ENCODE assay signal across 1 cellular context in genomic region chr14:92877757-92878431, GRCh38.
TF ChIP-seq lines count a peak whose summit lies in the region.

No MANE protein-coding gene starts in this region.

TF ChIP-seq in HepG2, 621 proteins besides CTCF, POLR2A, EP300 and RAD21 (continued from another document and continues in another):
- TF ChIP-seq KDM5B (CRISPR knock-in tag; IDR thresholded peaks at IDR 0.05; ENCODE audit: borderline replicate concordance) (peak; percentile 35; the same call in 1 of the 2 replicates), SP1 (IDR thresholded peaks at IDR 0.05) (no peak), SP1 (CRISPR knock-in tag; IDR thresholded peaks at IDR 0.05) (no peak), ZNF710 (CRISPR knock-in tag; IDR thresholded peaks at IDR 0.05; ENCODE audit: borderline replicate concordance) (peak; percentile 67; the same call in 1 of the 2 replicates), KAT2B (IDR thresholded peaks at IDR 0.05; ENCODE audit: borderline replicate concordance, low read depth, low read length) (no peak), MIER2 (CRISPR knock-in tag; IDR thresholded peaks at IDR 0.05) (peak; percentile 67; the same call in 1 of the 2 replicates), ZNF251 (CRISPR knock-in tag; IDR thresholded peaks at IDR 0.05) (no peak), NFRKB (IDR thresholded peaks at IDR 0.05) (no peak), ZNF878 (CRISPR knock-in tag; IDR thresholded peaks at IDR 0.05) (no peak), ZFP82 (CRISPR knock-in tag; IDR thresholded peaks at IDR 0.05; ENCODE audit: borderline replicate concordance) (no peak), HMGXB3 (CRISPR knock-in tag; IDR thresholded peaks at IDR 0.05; ENCODE audit: borderline replicate concordance) (0 out of 2 replicates have a peak, but pooled peaks have one; percentile 49), MIER3 (CRISPR knock-in tag; IDR thresholded peaks at IDR 0.05; ENCODE audit: borderline replicate concordance) (peak; percentile 21; the same call in 1 of the 2 replicates), PATZ1 (CRISPR knock-in tag; IDR thresholded peaks at IDR 0.05) (0 out of 2 replicates have a peak, but pooled peaks have one; percentile 38), FOXA3 (CRISPR knock-in tag; IDR thresholded peaks at IDR 0.05) (peak; percentile 38), ZNF430 (CRISPR knock-in tag; IDR thresholded peaks at IDR 0.05) (no peak), KDM6A (CRISPR knock-in tag; IDR thresholded peaks at IDR 0.05; ENCODE audit: low read depth) (peak; percentile 59), TBX2 (CRISPR knock-in tag; IDR thresholded peaks at IDR 0.05; ENCODE audit: borderline replicate concordance) (peak; percentile 18; the same call in 1 of the 2 replicates), MEIS2 (CRISPR knock-in tag; IDR thresholded peaks at IDR 0.05) (peak; percentile 81), THAP11 (CRISPR knock-in tag; IDR thresholded peaks at IDR 0.05) (peak; percentile 26; the same call in 1 of the 2 replicates), ZNF292 (CRISPR knock-in tag; IDR thresholded peaks at IDR 0.05; ENCODE audit: borderline replicate concordance, low read depth) (peak; percentile 93; the same call in 1 of the 2 replicates), SRSF9 (IDR thresholded peaks at IDR 0.05; ENCODE audit: borderline replicate concordance, insufficient read depth, low read depth, low read length, poor library complexity, severe bottlenecking) (no peak), RXRB (CRISPR knock-in tag; IDR thresholded peaks at IDR 0.05; ENCODE audit: borderline replicate concordance) (peak; percentile 70; the same call in 1 of the 2 replicates), ETV5 (CRISPR knock-in tag; IDR thresholded peaks at IDR 0.05; ENCODE audit: borderline replicate concordance) (peak; percentile 72; the same call in 1 of the 2 replicates), SOX13 (IDR thresholded peaks at IDR 0.05) (no peak), SOX13 (CRISPR knock-in tag; conservative IDR thresholded peaks at IDR 0.05 in 1 of 2, IDR thresholded peaks at IDR 0.05 in 1 of 2) (peak in 1 of 2 experiments; percentile 45; a peak in 2 of 4 replicates), HNF4A (CRISPR knock-in tag; IDR thresholded peaks at IDR 0.05) (peak; percentile 77), SOX6 (IDR thresholded peaks at IDR 0.05) (no peak), SOX6 (CRISPR knock-in tag; IDR thresholded peaks at IDR 0.05) (peak; percentile 75), ZSCAN30 (CRISPR knock-in tag; IDR thresholded peaks at IDR 0.05) (no peak), HIVEP1 (CRISPR knock-in tag; IDR thresholded peaks at IDR 0.05) (0 out of 2 replicates have a peak, but pooled peaks have one; percentile 33), ZBTB7B (CRISPR knock-in tag; IDR thresholded peaks at IDR 0.05) (0 out of 2 replicates have a peak, but pooled peaks have one; percentile 43), IKZF4 (CRISPR knock-in tag; IDR thresholded peaks at IDR 0.05; ENCODE audit: borderline replicate concordance, low read depth, not compliant biosample characterization) (no peak), ARID5B (CRISPR knock-in tag; IDR thresholded peaks at IDR 0.05) (peak; percentile 69), ZNF383 (CRISPR knock-in tag; IDR thresholded peaks at IDR 0.05; ENCODE audit: borderline replicate concordance) (no peak), SNAPC5 (CRISPR knock-in tag; IDR thresholded peaks at IDR 0.05; ENCODE audit: borderline replicate concordance) (no peak), ESRRA (CRISPR knock-in tag; IDR thresholded peaks at IDR 0.05; ENCODE audit: low read depth) (0 out of 2 replicates have a peak, but pooled peaks have one; percentile 60), MEIS1 (CRISPR knock-in tag; IDR thresholded peaks at IDR 0.05; ENCODE audit: borderline replicate concordance) (no peak), ZMYM3 (CRISPR knock-in tag; IDR thresholded peaks at IDR 0.05) (peak; percentile 56; the same call in 1 of the 2 replicates), ELK4 (CRISPR knock-in tag; IDR thresholded peaks at IDR 0.05; ENCODE audit: borderline replicate concordance) (no peak), ZNF350 (CRISPR knock-in tag; IDR thresholded peaks at IDR 0.05; ENCODE audit: borderline replicate concordance, low read depth) (peak; percentile 49; the same call in 1 of the 2 replicates), AGO2 (optimal IDR thresholded peaks at IDR 0.05; ENCODE audit: low read depth, low read length) (no peak), TFAP4 (IDR thresholded peaks at IDR 0.05; ENCODE audit: borderline replicate concordance, low read depth) (peak; percentile 46; the same call in 1 of the 2 replicates), KDM3A (CRISPR knock-in tag; IDR thresholded peaks at IDR 0.05; ENCODE audit: low read depth) (no peak), MAX (IDR thresholded peaks at IDR 0.05) (peak; percentile 26; the same call in 1 of the 2 replicates), ZNF687 (CRISPR knock-in tag; IDR thresholded peaks at IDR 0.05) (peak; percentile 85)
